Comparison of ENCODE assay signal across 8 cellular contexts in genomic region chr19:35903550-35904179, GRCh38. TPM values are rescaled to one million over a fixed set of nuclear protein-coding genes. Genes with fewer than 3 reads are reported as not detected.
A peak's percentile ranks its signal among the peaks of the same experiment; 100 is the strongest.
DNase-seq lines count a peak whose midpoint lies in the region; ATAC-seq and TF ChIP-seq lines count a peak whose summit lies in the region.

No MANE protein-coding gene starts in this region.

- CTCF ChIA-PET in A673 (lab: Charles Lee) = no interaction called here

- ATAC-seq in GM18861 (IDR thresholded peaks at IDR 0.05; ENCODE audit: unreplicated experiment) (peak; percentile 35), HG03439 (IDR thresholded peaks at IDR 0.05; ENCODE audit: unreplicated experiment) (peak; percentile 44)

- H3K4me3 Mint-ChIP-seq in activated T-helper 1 cell treated with anti-CD3 and anti-CD28 coated beads, Interleukin-12 subunit alpha, Interleukin-12 subunit beta, Interleukin-2, Interleukin-4 antibody, amounts not matched to agents 30 ng/mL and 10 ng/mL and 1 ng/mL, durations not matched to agents 14 hours and 24 hours and 36 hours = peak overlapping the region; percentile 88
- peak overlapping the region; percentile 78 for H3K4me3 Mint-ChIP-seq in nephron progenitor cell

- TF ChIP-seq EP300 in stomach (IDR thresholded peaks at IDR 0.05) = no peak

- peak overlapping the region; percentile 90 for H3K27ac Mint-ChIP-seq in activated T-helper 1 cell treated with anti-CD3 and anti-CD28 coated beads, Interleukin-12 subunit alpha, Interleukin-12 subunit beta, Interleukin-2, Interleukin-4 antibody, amounts not matched to agents 30 ng/mL and 10 ng/mL and 1 ng/mL, durations not matched to agents 14 hours and 24 hours and 36 hours
- H3K27ac Mint-ChIP-seq in nephron progenitor cell = no peak overlapping the region

- H3K4me1 ChIP-seq in A673 (ENCODE audit: insufficient read depth, low read length, poor library complexity, severe bottlenecking) (peaks cover 35% of the 10 kb centered on the region), Peyer's patch (peaks cover 0 to 31% (median 10%) of the 10 kb centered on the region in 4 donors), stomach (peaks cover 25 to 63% (median 36%) of the 10 kb centered on the region in 4 donors)

- no peaks in the 10 kb centered on the region for H3K9me3 ChIP-seq in A673 (ENCODE audit: low read depth, low read length, poor library complexity, severe bottlenecking)
- no peaks in the 10 kb centered on the region for H3K9me3 ChIP-seq in Peyer's patch
- no peaks in the 10 kb centered on the region for H3K9me3 ChIP-seq in stomach

- H3K27ac ChIP-seq in A673 (ENCODE audit: low read depth, low read length, poor library complexity, severe bottlenecking) = peak overlapping the region; percentile 69
- peak overlapping the region; percentile 81 to 96 (median 94) for H3K27ac ChIP-seq in Peyer's patch
- H3K27ac ChIP-seq in stomach = peak overlapping the region; percentile 58 to 95 (median 93)

- H3K27me3 Mint-ChIP-seq in activated T-helper 1 cell treated with anti-CD3 and anti-CD28 coated beads, Interleukin-12 subunit alpha, Interleukin-12 subunit beta, Interleukin-2, Interleukin-4 antibody, amounts not matched to agents 30 ng/mL and 10 ng/mL and 1 ng/mL, durations not matched to agents 14 hours and 24 hours and 36 hours (ENCODE audit: insufficient read depth) = no peaks in the 10 kb centered on the region
- peaks cover 33% of the 10 kb centered on the region for H3K27me3 Mint-ChIP-seq in nephron progenitor cell (ENCODE audit: low read depth, poor library complexity)

- intact Hi-C loops in A673 (cut with micrococcal nuclease; ENCODE audit: unreplicated experiment) = no loop called here
- intact Hi-C loops in activated T-helper 1 cell treated with anti-CD3 and anti-CD28 coated beads, Interleukin-12 subunit alpha, Interleukin-12 subunit beta, Interleukin-2, Interleukin-4 antibody, amounts not matched to agents 30 ng/mL and 10 ng/mL and 1 ng/mL, durations not matched to agents 14 hours and 24 hours and 36 hours (cut with micrococcal nuclease) = loop anchor here (1.0 to 5.0 kb wide), 3 partner anchors 34 to 256 kb away; partner anchors contain the start of genes COX6B1 and SDHAF1
- intact Hi-C loops in stomach (cut with DNase I; ENCODE audit: low total_unique reads) = no loop called here

- DNase-seq in A673 (ENCODE audit: low spot score) = peak; percentile 90
- peak; percentile 69 to 97 (median 96) for DNase-seq in Peyer's patch
- DNase-seq in activated T-helper 1 cell treated with anti-CD3 and anti-CD28 coated beads, Interleukin-12 subunit alpha, Interleukin-12 subunit beta, Interleukin-2, Interleukin-4 antibody, amounts not matched to agents 30 ng/mL and 10 ng/mL and 1 ng/mL, durations not matched to agents 14 hours and 24 hours and 36 hours (ENCODE audit: low spot score) = peak; percentile 88
- DNase-seq in fibroblast of mammary gland (ENCODE audit: low read depth) = peak; percentile 60
- peak; percentile 64 for DNase-seq in nephron progenitor cell
- DNase-seq in stomach = peak; percentile 77

- peaks cover 35% of the 10 kb centered on the region for H3K4me1 Mint-ChIP-seq in activated T-helper 1 cell treated with anti-CD3 and anti-CD28 coated beads, Interleukin-12 subunit alpha, Interleukin-12 subunit beta, Interleukin-2, Interleukin-4 antibody, amounts not matched to agents 30 ng/mL and 10 ng/mL and 1 ng/mL, durations not matched to agents 14 hours and 24 hours and 36 hours (ENCODE audit: low read depth)
- H3K4me1 Mint-ChIP-seq in nephron progenitor cell = peaks cover 62% of the 10 kb centered on the region

- peaks cover 5% of the 10 kb centered on the region for H3K36me3 Mint-ChIP-seq in activated T-helper 1 cell treated with anti-CD3 and anti-CD28 coated beads, Interleukin-12 subunit alpha, Interleukin-12 subunit beta, Interleukin-2, Interleukin-4 antibody, amounts not matched to agents 30 ng/mL and 10 ng/mL and 1 ng/mL, durations not matched to agents 14 hours and 24 hours and 36 hours (ENCODE audit: low read depth)
- no peaks in the 10 kb centered on the region for H3K36me3 Mint-ChIP-seq in nephron progenitor cell (ENCODE audit: low read depth)

- peak overlapping the region; percentile 36 for H3K4me3 ChIP-seq in A673 (ENCODE audit: low read depth, low read length, poor library complexity, severe bottlenecking)
- peak overlapping the region; percentile 27 to 45 (median 38) for H3K4me3 ChIP-seq in Peyer's patch
- H3K4me3 ChIP-seq in fibroblast of mammary gland (ENCODE audit: control insufficient read depth, low read depth, low read length) = peak overlapping the region; percentile 9
- peak overlapping the region; percentile 25 to 34 (median 28) for H3K4me3 ChIP-seq in stomach

- H3K27me3 ChIP-seq in A673 (replicated peaks; ENCODE audit: insufficient read depth, low read depth, low read length, poor library complexity) (no peaks in the 10 kb centered on the region), Peyer's patch (no peaks in the 10 kb centered on the region), stomach (no peaks in the 10 kb centered on the region)

- 1 to 2% (median 1%) methylated on average over 21 to 24 of the region's 24 CpGs for WGBS in stomach, 5 donors

- peak in 1 of 2 donors; percentile 41 for TF ChIP-seq POLR2A in Peyer's patch (IDR thresholded peaks at IDR 0.05)
- no peak for TF ChIP-seq POLR2A in stomach (IDR thresholded peaks at IDR 0.05)

- no TSS peak for BruUV-seq in A673 (replicated peaks; lab: Mats Ljungman, UMichigan)

- TF ChIP-seq CTCF in A673 (conservative IDR thresholded peaks at IDR 0.05; ENCODE audit: low read depth, low read length) (no peak), Peyer's patch (IDR thresholded peaks at IDR 0.05) (no peak), fibroblast of mammary gland (conservative IDR thresholded peaks at IDR 0.05; ENCODE audit: control insufficient read depth, insufficient read depth, low read depth, low read length) (no peak), nephron progenitor cell (IDR thresholded peaks at IDR 0.05) (no peak), stomach (IDR thresholded peaks at IDR 0.05) (no peak)

- H3K9me3 Mint-ChIP-seq in activated T-helper 1 cell treated with anti-CD3 and anti-CD28 coated beads, Interleukin-12 subunit alpha, Interleukin-12 subunit beta, Interleukin-2, Interleukin-4 antibody, amounts not matched to agents 30 ng/mL and 10 ng/mL and 1 ng/mL, durations not matched to agents 14 hours and 24 hours and 36 hours = no peaks in the 10 kb centered on the region
- no peaks in the 10 kb centered on the region for H3K9me3 Mint-ChIP-seq in nephron progenitor cell

- H3K36me3 ChIP-seq in A673 (ENCODE audit: insufficient read depth, low read length, poor library complexity, severe bottlenecking) (no peaks in the 10 kb centered on the region), Peyer's patch (no peaks in the 10 kb centered on the region), stomach (no peaks in the 10 kb centered on the region)

- POLR2A ChIA-PET in A673 (lab: Charles Lee; ENCODE audit: low non-redundant PET) = no interaction called here

RNA-seq across cellular contexts. Expression of gene HCST, which starts 1.3 kb away (rescaled TPM):
- total RNA-seq in A673 (2021) (4.2 and 4.5 TPM in 2 replicates), Peyer's patch (1 to 10 TPM in 1 of 4 donors, not detected in 3; 9.7 TPM), stomach (10 to 100 TPM in 1 of 5 donors, 1 to 10 TPM in 1, not detected in 3; 5.0 to 12.5 TPM)
- total RNA-seq in activated T-helper 1 cell treated with anti-CD3 and anti-CD28 coated beads, Interleukin-12 subunit alpha, Interleukin-12 subunit beta, Interleukin-2, Interleukin-4 antibody, amounts not matched to agents 30 ng/mL and 10 ng/mL and 1 ng/mL, durations not matched to agents 14 hours and 24 hours and 36 hours = 58.5 and 62.2 TPM in 2 replicates
- polyA plus RNA-seq in stomach = 10 to 100 TPM in 1 of 3 donors, 1 to 10 TPM in 2; 8.2 to 11.3 (median 9.2) TPM

RNA-seq across cellular contexts. Expression of gene NFKBID, which starts 3.3 kb away (rescaled TPM):
- 14.9 and 18.0 TPM in 2 replicates for total RNA-seq in A673 (2021)
- total RNA-seq in Peyer's patch = 10 to 100 TPM in 3 of 4 donors, 1 to 10 TPM in 1; 8.4 to 38.0 (median 23.6) TPM
- 163 and 164 TPM in 2 replicates for total RNA-seq in activated T-helper 1 cell treated with anti-CD3 and anti-CD28 coated beads, Interleukin-12 subunit alpha, Interleukin-12 subunit beta, Interleukin-2, Interleukin-4 antibody, amounts not matched to agents 30 ng/mL and 10 ng/mL and 1 ng/mL, durations not matched to agents 14 hours and 24 hours and 36 hours
- total RNA-seq in stomach = 10 to 100 TPM in 3 of 5 donors, 1 to 10 TPM in 1, not detected in 1; 6.6 to 42.0 (median 17.6) TPM
- polyA plus RNA-seq in stomach = 1 to 10 TPM; 2.4 to 7.1 (median 3.3) TPM

RNA-seq across cellular contexts. Expression of gene TYROBP, which starts 4.4 kb away (rescaled TPM):
- total RNA-seq in A673 (2021) = not detected in 2 replicates
- total RNA-seq in Peyer's patch = 10 to 100 TPM in 3 of 4 donors, 1 to 10 TPM in 1; 4.2 to 56.1 (median 20.2) TPM
- not detected in 2 replicates for total RNA-seq in activated T-helper 1 cell treated with anti-CD3 and anti-CD28 coated beads, Interleukin-12 subunit alpha, Interleukin-12 subunit beta, Interleukin-2, Interleukin-4 antibody, amounts not matched to agents 30 ng/mL and 10 ng/mL and 1 ng/mL, durations not matched to agents 14 hours and 24 hours and 36 hours
- total RNA-seq in stomach = 10 to 100 TPM in 2 of 5 donors, 1 to 10 TPM in 1, not detected in 2; 9.4 to 72.3 (median 14.1) TPM
- 100 to 1,000 TPM in 1 of 3 donors, 10 to 100 TPM in 2; 38.4 to 106 (median 87.2) TPM for polyA plus RNA-seq in stomach

RNA-seq across cellular contexts. Expression of gene LRFN3, which starts 32.5 kb away (rescaled TPM):
- total RNA-seq in A673 (2021) (14.6 and 15.5 TPM in 2 replicates), Peyer's patch (10 to 100 TPM in 3 of 4 donors, 1 to 10 TPM in 1; 8.3 to 34.4 (median 22.1) TPM), stomach (10 to 100 TPM in 2 of 5 donors, 1 to 10 TPM in 2, under 1 TPM in 1; 0.73 to 48.1 (median 4.0) TPM)
- total RNA-seq in activated T-helper 1 cell treated with anti-CD3 and anti-CD28 coated beads, Interleukin-12 subunit alpha, Interleukin-12 subunit beta, Interleukin-2, Interleukin-4 antibody, amounts not matched to agents 30 ng/mL and 10 ng/mL and 1 ng/mL, durations not matched to agents 14 hours and 24 hours and 36 hours = 11.6 and 13.6 TPM in 2 replicates
- polyA plus RNA-seq in stomach = 1 to 10 TPM; 2.0 to 6.7 (median 2.6) TPM

RNA-seq across cellular contexts. Expression of gene APLP1, which starts 35.3 kb away (rescaled TPM):
- total RNA-seq in A673 (2021) (13.9 and 14.9 TPM in 2 replicates), Peyer's patch (1 to 10 TPM in 3 of 4 donors, under 1 TPM in 1; 0.53 to 8.3 (median 1.7) TPM), stomach (10 to 100 TPM in 4 of 5 donors, 1 to 10 TPM in 1; 5.3 to 76.5 (median 18.8) TPM)
- 2.3 and 2.4 TPM in 2 replicates for total RNA-seq in activated T-helper 1 cell treated with anti-CD3 and anti-CD28 coated beads, Interleukin-12 subunit alpha, Interleukin-12 subunit beta, Interleukin-2, Interleukin-4 antibody, amounts not matched to agents 30 ng/mL and 10 ng/mL and 1 ng/mL, durations not matched to agents 14 hours and 24 hours and 36 hours
- polyA plus RNA-seq in stomach = 10 to 100 TPM; 12.5 to 31.3 (median 18.1) TPM

Comparison
In these comparisons a context has a peak if more than half of its experiments do, and no peak if none do; other contexts are left out.
1. Peak in every context shown above with its lines: DNase-seq, ATAC-seq, H3K4me3 ChIP-seq and H3K27ac ChIP-seq.